Comparison of ENCODE assay signal across 8 cellular contexts in genomic region chr17:794876-795275, GRCh38. TPM values are rescaled to one million over a fixed set of nuclear protein-coding genes. Genes with fewer than 3 reads are reported as not detected.
A peak's percentile ranks its signal among the peaks of the same experiment; 100 is the strongest.
DNase-seq lines count a peak whose midpoint lies in the region; ATAC-seq, FAIRE-seq and TF ChIP-seq lines count a peak whose summit lies in the region.

No MANE protein-coding gene starts in this region.

- no peak for TF ChIP-seq POLR2A in A549 (IDR thresholded peaks at IDR 0.05; ENCODE audit: low read length)

- peak overlapping the region; percentile 12; the same call in 2 of the 3 replicates for H3K4me2 ChIP-seq in A549

- ATAC-seq in A549, result peak; percentile 65 to 80
- peak; percentile 57 for ATAC-seq in GM18498 (IDR thresholded peaks at IDR 0.05; ENCODE audit: unreplicated experiment)
- ATAC-seq in GM19467 (IDR thresholded peaks at IDR 0.05; ENCODE audit: unreplicated experiment), result no peak

- peaks cover 7% of the 10 kb centered on the region for H3K4me1 ChIP-seq in A549

- 22% methylated on average over 18 of the region's 18 CpGs for WGBS in A549 (ENCODE audit: missing lambda C conversion rate)

- TF ChIP-seq CTCF in A549 (IDR thresholded peaks at IDR 0.05) (peak; percentile 92), fibroblast of mammary gland (conservative IDR thresholded peaks at IDR 0.05; ENCODE audit: control insufficient read depth, insufficient read depth, low read depth, low read length) (peak; percentile 61)

- peak; percentile 46 for FAIRE-seq in A549 (lab: Jason Lieb, UNC)

- H3K4me3 ChIP-seq in A549 (no peak overlapping the region), fibroblast of mammary gland (ENCODE audit: control insufficient read depth, low read depth, low read length) (no peak overlapping the region)

- TF ChIP-seq RAD21 in A549 (conservative IDR thresholded peaks at IDR 0.05 in 1 of 2, IDR thresholded peaks at IDR 0.05 in 1 of 2), result peak; percentile 97 to 98

- CTCF ChIA-PET in A549 (lab: Yijun Ruan, JAX), result interaction anchor here (0.6 to 19.5 kb wide), 39 partner anchors 9 to 590 kb away, joined by 3 to 428 read pairs (median 4); partner anchors contain the start of genes GLOD4, MRM3, NXN and TIMM22

- DNase-seq in A549 (ENCODE audit: low read depth in 1 of 2, low spot score in 1 of 2) (peak; percentile 79 to 87), NCI-H69 (lab: John Stamatoyannopoulos, UW) (peak; percentile 91), activated T-helper 1 cell treated with Interleukin-2 at 50 U/mL for 16 hours (ENCODE audit: low read depth) (peak; percentile 14), fibroblast of mammary gland (ENCODE audit: low read depth) (peak; percentile 75), myocyte (ENCODE audit: low read depth) (peak; percentile 79), substantia nigra (lab: John Stamatoyannopoulos, UW) (peak in 47 of 49 donors; percentile 18 to 94 (median 71))

- no peaks in the 10 kb centered on the region for H3K9me3 ChIP-seq in A549

- TF ChIP-seq EP300 in A549 (IDR thresholded peaks at IDR 0.05), result no peak

- POLR2A ChIA-PET in A549 (lab: Yijun Ruan, JAX), result interaction anchor here (0.8 to 2.2 kb wide), 3 partner anchors 185 to 202 kb away, joined by 4 to 17 read pairs (median 4); partner anchors contain the start of genes NXN and TIMM22

- H3K27ac ChIP-seq in A549, result peak overlapping the region in 1 of 2 experiments; percentile 17; a peak in 2 of 6 replicates
- H3K27ac ChIP-seq in substantia nigra (ENCODE audit: low read depth, low read length, poor library complexity, severe bottlenecking), result peak overlapping the region; percentile 54

TF ChIP-seq in A549, 52 proteins besides CTCF, POLR2A, EP300 and RAD21:
- no peak for TF ChIP-seq GATA3 (IDR thresholded peaks at IDR 0.05; ENCODE audit: borderline replicate concordance)
- no peak for TF ChIP-seq ELK1 (IDR thresholded peaks at IDR 0.05; ENCODE audit: low read depth, low read length)
- no peak for TF ChIP-seq USF2 (IDR thresholded peaks at IDR 0.05)
- TF ChIP-seq HOXB13 (CRISPR knock-in tag; IDR thresholded peaks at IDR 0.05; ENCODE audit: low read depth), result no peak
- TF ChIP-seq SMC3 (IDR thresholded peaks at IDR 0.05), result peak; percentile 99
- TF ChIP-seq HDAC2 (IDR thresholded peaks at IDR 0.05), result no peak
- TF ChIP-seq ATOH8 (CRISPR knock-in tag; IDR thresholded peaks at IDR 0.05; ENCODE audit: low read depth), result no peak
- no peak for TF ChIP-seq E2F6 (IDR thresholded peaks at IDR 0.05; ENCODE audit: borderline replicate concordance, low read depth)
- TF ChIP-seq MAX (IDR thresholded peaks at IDR 0.05), result peak; percentile 67
- TF ChIP-seq HES2 (IDR thresholded peaks at IDR 0.05), result no peak
- no peak for TF ChIP-seq PHF8 (IDR thresholded peaks at IDR 0.05; ENCODE audit: borderline replicate concordance, low read depth)
- TF ChIP-seq RFX5 (IDR thresholded peaks at IDR 0.05), result no peak
- no peak for TF ChIP-seq RARB (CRISPR knock-in tag; IDR thresholded peaks at IDR 0.05)
- TF ChIP-seq RNF2 (IDR thresholded peaks at IDR 0.05; ENCODE audit: borderline replicate concordance, low read depth), result no peak
- TF ChIP-seq MAZ (IDR thresholded peaks at IDR 0.05; ENCODE audit: borderline replicate concordance, low read depth, low read length), result peak; percentile 61; the same call in 1 of the 2 replicates
- TF ChIP-seq RCOR1 (IDR thresholded peaks at IDR 0.05; ENCODE audit: low read depth, low read length), result no peak
- no peak for TF ChIP-seq JUNB (IDR thresholded peaks at IDR 0.05)
- TF ChIP-seq NR3C1 (IDR thresholded peaks at IDR 0.05), result no peak
- TF ChIP-seq EHF (CRISPR knock-in tag; IDR thresholded peaks at IDR 0.05), result no peak
- no peak for TF ChIP-seq BHLHE40 (IDR thresholded peaks at IDR 0.05; ENCODE audit: low read depth, low read length)
- no peak for TF ChIP-seq FOSB (CRISPR knock-in tag; IDR thresholded peaks at IDR 0.05)
- TF ChIP-seq HOXB5 (CRISPR knock-in tag; IDR thresholded peaks at IDR 0.05), result no peak
- TF ChIP-seq CHD4 (IDR thresholded peaks at IDR 0.05; ENCODE audit: borderline replicate concordance), result no peak

RNA-seq across cellular contexts. Expression of gene MRM3, which starts 12.7 kb away (rescaled TPM):
- polyA plus RNA-seq in A549 (2011; rRNA removed) (27.1 and 38.8 TPM in 2 replicates), A549 (2017; fragmentation: RNase III; extraction: RNeasy Plus Mini Kit Qiagen cat#74134 plus additional on column Dnase treatment) (45.4 to 48.2 TPM (median 47.1 TPM) in 3 replicates)
- 34.2 and 36.3 TPM in 2 replicates for polyA plus RNA-seq in A549 (2012; cell fraction: cytosol; rRNA removed)
- 33.7 and 34.2 TPM in 2 replicates for polyA plus RNA-seq in A549 (2012; cell fraction: nucleus; rRNA removed)
- 17.1 and 19.2 TPM in 2 replicates for polyA minus RNA-seq in A549 (2011; rRNA and poly(A)+ RNA removed)
- total RNA-seq in myocyte, result 32.8 and 34.7 TPM in 2 replicates
- 15.5 TPM for polyA plus RNA-seq in myocyte (2012)

RNA-seq across cellular contexts. Expression of gene GLOD4, which starts 12.8 kb away (rescaled TPM):
- 98.3 and 133 TPM in 2 replicates for polyA plus RNA-seq in A549 (2011; rRNA removed)
- polyA plus RNA-seq in A549 (2012; cell fraction: cytosol; rRNA removed), result 56.4 and 60.1 TPM in 2 replicates
- polyA plus RNA-seq in A549 (2012; cell fraction: nucleus; rRNA removed), result 29.1 and 63.3 TPM in 2 replicates
- 119 to 141 TPM (median 132 TPM) in 3 replicates for polyA plus RNA-seq in A549 (2017; fragmentation: RNase III; extraction: RNeasy Plus Mini Kit Qiagen cat#74134 plus additional on column Dnase treatment)
- polyA minus RNA-seq in A549 (2011; rRNA and poly(A)+ RNA removed), result 24.9 and 29.2 TPM in 2 replicates
- total RNA-seq in myocyte, result 89.4 and 103 TPM in 2 replicates
- 85.9 TPM for polyA plus RNA-seq in myocyte (2012)

RNA-seq across cellular contexts. Expression of gene GEMIN4, which starts 42.8 kb away (rescaled TPM):
- polyA plus RNA-seq in A549 (2011; rRNA removed) (36.1 and 51.8 TPM in 2 replicates), A549 (2017; fragmentation: RNase III; extraction: RNeasy Plus Mini Kit Qiagen cat#74134 plus additional on column Dnase treatment) (45.5 to 49.0 TPM (median 47.6 TPM) in 3 replicates)
- 47.7 and 57.8 TPM in 2 replicates for polyA plus RNA-seq in A549 (2012; cell fraction: cytosol; rRNA removed)
- 87.8 and 97.5 TPM in 2 replicates for polyA plus RNA-seq in A549 (2012; cell fraction: nucleus; rRNA removed)
- 75.5 and 86.7 TPM in 2 replicates for polyA minus RNA-seq in A549 (2011; rRNA and poly(A)+ RNA removed)
- 11.4 TPM in 2 replicates for total RNA-seq in myocyte
- 12.2 TPM for polyA plus RNA-seq in myocyte (2012)

Comparison
In these comparisons a context has a peak if more than half of its experiments do, and no peak if none do; other contexts are left out.
1. DNase-seq: peak in every context shown above with its lines; median percentile 91 in NCI-H69; 83 in A549; 79 in myocyte; 75 in fibroblast of mammary gland; 71 in substantia nigra; 14 in activated T-helper 1 cell treated with Interleukin-2 at 50 U/mL for 16 hours.